8 cellular contexts compared by ENCODE assay signal in genomic region chr21:32771134-32771523, GRCh38. TPM values are rescaled to one million over a fixed set of nuclear protein-coding genes. Genes with fewer than 3 reads are reported as not detected.
DNase-seq lines count a peak whose midpoint lies in the region; ATAC-seq and TF ChIP-seq lines count a peak whose summit lies in the region.

No MANE protein-coding gene starts in this region.

- no peak for TF ChIP-seq CTCF in breast epithelium (IDR thresholded peaks at IDR 0.05)

- peak overlapping the region; percentile 90 to 94 for H3K27ac ChIP-seq in breast epithelium

- no peak for TF ChIP-seq POLR2A in breast epithelium (IDR thresholded peaks at IDR 0.05)

- H3K27ac Mint-ChIP-seq in T-helper 17 cell, result peak overlapping the region; percentile 96

- no peaks in the 10 kb centered on the region for H3K36me3 ChIP-seq in breast epithelium

- H3K9me3 ChIP-seq in T-helper 17 cell (ENCODE audit: control insufficient read depth, low read length, poor library complexity, severe bottlenecking) (no peaks in the 10 kb centered on the region), breast epithelium (no peaks in the 10 kb centered on the region)

- DNase-seq in GDM1 (lab: John Stamatoyannopoulos, UW) (peak; percentile 53), T-helper 17 cell (peak in 1 of 3 donors; percentile 35), breast epithelium (ENCODE audit: low spot score in 2 of 2) (peak; percentile 34 to 66), islet precursor cell (peak; percentile 76), retina (no peak)
- peak; percentile 10 to 35 for DNase-seq in stimulated activated CD4-positive, alpha-beta T cell treated with anti-CD3 and anti-CD28 coated beads, Interleukin-2, amount 100 ng/mL, for 48 hours

- ATAC-seq in GM21360 (IDR thresholded peaks at IDR 0.05; ENCODE audit: unreplicated experiment) (peak; percentile 38), HG03571 (IDR thresholded peaks at IDR 0.05; ENCODE audit: unreplicated experiment) (peak; percentile 39), T-helper 17 cell (peak; percentile 39)

- peak overlapping the region; percentile 97 for H3K4me3 Mint-ChIP-seq in T-helper 17 cell

- peaks cover 4 to 5% of the 10 kb centered on the region in 2 donors for H3K4me1 ChIP-seq in breast epithelium

- peak overlapping the region; percentile 84 to 92 (median 85) for H3K4me3 ChIP-seq in breast epithelium

- intact Hi-C loops in breast epithelium (cut with DNase I; ENCODE audit: low total_unique reads), result no loop called here

- peaks cover 46% of the 10 kb centered on the region for H3K4me1 Mint-ChIP-seq in T-helper 17 cell

- no peaks in the 10 kb centered on the region for H3K27me3 Mint-ChIP-seq in T-helper 17 cell

- H3K36me3 Mint-ChIP-seq in T-helper 17 cell (ENCODE audit: low read depth), result peaks cover 15% of the 10 kb centered on the region

- peaks cover 0 to 3% of the 10 kb centered on the region in 2 donors for H3K27me3 ChIP-seq in breast epithelium

RNA-seq across cellular contexts. Expression of gene PAXBP1, which starts 0.4 kb away (rescaled TPM):
- total RNA-seq in T-helper 17 cell (10 to 100 TPM; 53.8 to 61.8 TPM), breast epithelium (100 to 1,000 TPM in 1 of 3 donors, 10 to 100 TPM in 2; 38.9 to 106 (median 67.2) TPM)

RNA-seq across cellular contexts. Expression of gene SYNJ1, which starts 43.3 kb away (rescaled TPM):
- total RNA-seq in T-helper 17 cell (10 to 100 TPM; 13.7 to 16.1 TPM), breast epithelium (10 to 100 TPM in 2 of 3 donors, 1 to 10 TPM in 1; 8.2 to 13.9 (median 11.0) TPM)
